13 cellular contexts compared by ENCODE assay signal in genomic region chr7:36728143-36728542, GRCh38. TPM values are rescaled to one million over a fixed set of nuclear protein-coding genes. Genes with fewer than 3 reads are reported as not detected.
DNase-seq lines count a peak whose midpoint lies in the region; ATAC-seq and TF ChIP-seq lines count a peak whose summit lies in the region.
"Had no signal": no experiment of that assay in that cellular context is flagged by ENCODE, and none has a peak within 500 bp of the region (broad histone marks: within the 10 kb centered on the region; RNA-seq: fewer than 3 reads in every experiment).

No MANE protein-coding gene starts in this region.

- no peak for DNase-seq in activated naive CD8-positive, alpha-beta T cell treated with anti-CD3 and anti-CD28 coated beads, Interleukin-2, amount 50 U/mL, for 24 hours
- DNase-seq in T-cell (no peak), erythroblast (lab: John Stamatoyannopoulos, UW) (no peak), SW 1271 (lab: John Stamatoyannopoulos, UW) (no peak)
- DNase-seq in naive thymus-derived CD4-positive, alpha-beta T cell: no peak
- DNase-seq: DMS53, GF-D8, GM23248 had no signal

- H3K27me3 ChIP-seq in naive thymus-derived CD4-positive, alpha-beta T cell (ENCODE audit: control insufficient read depth in 2 of 2, insufficient read depth in 2 of 2, low read length in 2 of 2): no peaks in the 10 kb centered on the region

- peaks cover 57% of the 10 kb centered on the region for H3K4me1 Mint-ChIP-seq in activated naive CD8-positive, alpha-beta T cell (ENCODE audit: low read depth)
- H3K4me1 Mint-ChIP-seq in activated naive CD8-positive, alpha-beta T cell treated with anti-CD3 and anti-CD28 coated beads, Interleukin-2, amount 50 U/mL, for 24 hours: peaks cover 55% of the 10 kb centered on the region
- peaks cover 54 to 69% (median 56%) of the 10 kb centered on the region in 3 donors for H3K4me1 Mint-ChIP-seq in T-cell
- peaks cover 39 to 71% (median 59%) of the 10 kb centered on the region in 7 donors for H3K4me1 Mint-ChIP-seq in naive thymus-derived CD4-positive, alpha-beta T cell

- H3K36me3 ChIP-seq in naive thymus-derived CD4-positive, alpha-beta T cell (ENCODE audit: control insufficient read depth in 2 of 3, insufficient read depth in 3 of 3, low read length in 3 of 3): no peaks in the 10 kb centered on the region

- intact Hi-C loops in naive thymus-derived CD4-positive, alpha-beta T cell (cut with micrococcal nuclease): no loop called here

- H3K9me3 Mint-ChIP-seq in activated naive CD8-positive, alpha-beta T cell (ENCODE audit: low read depth): peaks cover 8% of the 10 kb centered on the region
- peaks cover 27% of the 10 kb centered on the region for H3K9me3 Mint-ChIP-seq in activated naive CD8-positive, alpha-beta T cell treated with anti-CD3 and anti-CD28 coated beads, Interleukin-2, amount 50 U/mL, for 24 hours
- peaks cover 9 to 13% (median 9%) of the 10 kb centered on the region in 3 donors for H3K9me3 Mint-ChIP-seq in T-cell
- peaks cover 0 to 25% (median 7%) of the 10 kb centered on the region in 11 donors for H3K9me3 Mint-ChIP-seq in naive thymus-derived CD4-positive, alpha-beta T cell

- H3K36me3 Mint-ChIP-seq in activated naive CD8-positive, alpha-beta T cell: peaks cover 16% of the 10 kb centered on the region
- H3K36me3 Mint-ChIP-seq in activated naive CD8-positive, alpha-beta T cell treated with anti-CD3 and anti-CD28 coated beads, Interleukin-2, amount 50 U/mL, for 24 hours (ENCODE audit: low read depth): peaks cover 8% of the 10 kb centered on the region
- no peaks in the 10 kb centered on the region for H3K36me3 Mint-ChIP-seq in T-cell
- peaks cover 0 to 48% (median 8%) of the 10 kb centered on the region in 5 donors for H3K36me3 Mint-ChIP-seq in naive thymus-derived CD4-positive, alpha-beta T cell

- H3K4me3 Mint-ChIP-seq in activated naive CD8-positive, alpha-beta T cell: no peak overlapping the region
- no peak overlapping the region for H3K4me3 Mint-ChIP-seq in activated naive CD8-positive, alpha-beta T cell treated with anti-CD3 and anti-CD28 coated beads, Interleukin-2, amount 50 U/mL, for 24 hours
- H3K4me3 Mint-ChIP-seq in T-cell: no peak overlapping the region
- peak overlapping the region in 1 of 10 donors; percentile 20 for H3K4me3 Mint-ChIP-seq in naive thymus-derived CD4-positive, alpha-beta T cell
- H3K4me3 Mint-ChIP-seq: B cell had no signal

- POLR2A ChIA-PET in T-cell (lab: Charles Lee): interaction anchor here in 1 of 2 donors (0.5 kb wide), 1 partner anchor 37 kb away, joined by 3 read pairs; no protein-coding TSS in a partner anchor
- POLR2A ChIA-PET in naive thymus-derived CD4-positive, alpha-beta T cell (lab: Charles Lee): no interaction called here

- peak overlapping the region; percentile 54 for H3K27ac Mint-ChIP-seq in activated naive CD8-positive, alpha-beta T cell
- no peak overlapping the region for H3K27ac Mint-ChIP-seq in activated naive CD8-positive, alpha-beta T cell treated with anti-CD3 and anti-CD28 coated beads, Interleukin-2, amount 50 U/mL, for 24 hours
- peak overlapping the region; percentile 12 to 48 for H3K27ac Mint-ChIP-seq in T-cell
- peak overlapping the region in 7 of 9 donors; percentile 3 to 96 (median 32) for H3K27ac Mint-ChIP-seq in naive thymus-derived CD4-positive, alpha-beta T cell
- H3K27ac Mint-ChIP-seq: B cell had no signal

- H3K9me3 ChIP-seq in naive thymus-derived CD4-positive, alpha-beta T cell (ENCODE audit: control insufficient read depth in 2 of 3, low read length in 3 of 3): no peaks in the 10 kb centered on the region

- no peak overlapping the region for H3K27ac ChIP-seq in naive thymus-derived CD4-positive, alpha-beta T cell (ENCODE audit: low read depth, low read length)
- H3K27ac ChIP-seq: C4-2B, GM23248 had no signal

- H3K4me3 ChIP-seq in naive thymus-derived CD4-positive, alpha-beta T cell (ENCODE audit: low read length): no peak overlapping the region
- H3K4me3 ChIP-seq: GM23248 had no signal

- H3K27me3 Mint-ChIP-seq in activated naive CD8-positive, alpha-beta T cell: no peaks in the 10 kb centered on the region
- no peaks in the 10 kb centered on the region for H3K27me3 Mint-ChIP-seq in activated naive CD8-positive, alpha-beta T cell treated with anti-CD3 and anti-CD28 coated beads, Interleukin-2, amount 50 U/mL, for 24 hours
- H3K27me3 Mint-ChIP-seq in T-cell: no peaks in the 10 kb centered on the region
- no peaks in the 10 kb centered on the region for H3K27me3 Mint-ChIP-seq in naive thymus-derived CD4-positive, alpha-beta T cell
- H3K27me3 Mint-ChIP-seq: B cell had no signal

- ATAC-seq in activated naive CD8-positive, alpha-beta T cell treated with anti-CD3 and anti-CD28 coated beads, Interleukin-2, amount 50 U/mL, for 24 hours: no peak
- no peak for ATAC-seq in T-cell (replicated peaks in 1 of 4)
- ATAC-seq in naive thymus-derived CD4-positive, alpha-beta T cell: no peak
- no peak for ATAC-seq in GM18520 (IDR thresholded peaks at IDR 0.05; ENCODE audit: unreplicated experiment)
- ATAC-seq: HCT116 had no signal

- CTCF ChIA-PET in T-cell (lab: Charles Lee): interaction anchor here (0.6 to 1.3 kb wide), 4 partner anchors 21 to 100 kb away, joined by 3 read pairs; no protein-coding TSS in a partner anchor
- CTCF ChIA-PET in naive thymus-derived CD4-positive, alpha-beta T cell (lab: Charles Lee): interaction anchor here (0.7 to 2.0 kb wide), 3 partner anchors 49 to 67 kb away, joined by 3 to 7 read pairs (median 4); no protein-coding TSS in a partner anchor

- H3K4me1 ChIP-seq in naive thymus-derived CD4-positive, alpha-beta T cell (ENCODE audit: control insufficient read depth in 2 of 2, insufficient read depth in 2 of 2, low read length in 2 of 2): peaks cover 38 to 42% of the 10 kb centered on the region in 2 donors

- no peak for TF ChIP-seq POLR2A in erythroblast (IDR thresholded peaks at IDR 0.05; ENCODE audit: low read length)

RNA-seq across cellular contexts. Expression of gene AOAH, which starts 3.8 kb away (rescaled TPM):
- 10 to 100 TPM; 13.0 to 78.5 (median 27.5) TPM for total RNA-seq in T-cell
- 100 to 1,000 TPM in 1 of 5 experiments, 10 to 100 TPM in 2, 1 to 10 TPM in 2; 6.3 to 127 (median 22.1) TPM for total RNA-seq in naive thymus-derived CD4-positive, alpha-beta T cell
- 10 to 100 TPM; 13.9 to 15.5 TPM for polyA plus RNA-seq in naive thymus-derived CD4-positive, alpha-beta T cell
- total RNA-seq: GM23248 had no signal
- polyA plus RNA-seq: GM23248 had no signal
